In the genomic region with DNA sequence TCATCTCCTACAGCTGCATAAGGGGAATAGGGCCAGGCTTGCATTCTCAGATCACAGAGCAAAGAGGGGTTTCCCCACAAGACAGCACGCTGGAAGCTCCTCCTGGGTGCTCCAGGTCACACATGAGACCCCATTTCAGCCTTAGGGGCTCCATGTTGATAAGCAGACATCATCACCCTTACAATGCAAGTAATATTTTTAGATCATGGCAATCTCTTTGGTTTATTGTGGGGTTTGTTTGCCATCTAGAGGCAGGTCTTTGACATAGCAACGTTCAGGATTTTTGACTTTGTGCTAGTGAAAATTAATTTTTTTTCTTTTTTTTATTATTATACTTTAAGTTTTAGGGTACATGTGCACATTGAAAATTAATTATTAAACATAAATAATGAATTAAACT, we compare ENCODE assay signal across 7 cellular contexts.
DNase-seq lines count a peak whose midpoint lies in the region; ATAC-seq, FAIRE-seq and TF ChIP-seq lines count a peak whose summit lies in the region.
"Not testable (repeated sequence)": the region's sequence is repeated elsewhere in the genome, so short reads cannot be mapped to it uniquely, and the experiment has no call there.

No MANE protein-coding gene starts in this region.

- not testable (repeated sequence) for TF ChIP-seq EP300 in GM12878 (IDR thresholded peaks at IDR 0.05; ENCODE audit: borderline replicate concordance in 1 of 2, control insufficient read depth in 1 of 2, low read depth in 2 of 2, low read length in 2 of 2)

- SMC1A ChIA-PET in GM12878 (lab: Charles Lee; ENCODE audit: uncharacterized antibody, unreplicated experiment) = not testable (repeated sequence)

- not testable (repeated sequence) for H3K9me3 ChIP-seq in IMR-90 (ENCODE audit: control insufficient read depth, insufficient read depth, low read length); GM12878 (replicated peaks; ENCODE audit: control insufficient read depth, insufficient read depth, low read length); kidney (ENCODE audit: control insufficient read depth in 1 of 2, low read length in 2 of 2); small intestine (ENCODE audit: control insufficient read depth, low read depth)

- H4K20me1 ChIP-seq in IMR-90 (ENCODE audit: insufficient read depth, low read length); GM12878 (ENCODE audit: control insufficient read depth, insufficient read depth): not testable (repeated sequence)

- H3K4me2 ChIP-seq in IMR-90 (ENCODE audit: low read depth, low read length); GM12878 (ENCODE audit: control insufficient read depth, insufficient read depth): not testable (repeated sequence)

- not testable (repeated sequence) for H2AK5ac ChIP-seq in IMR-90 (ENCODE audit: low read depth, low read length)

- not testable (repeated sequence) for TF ChIP-seq RAD21 in IMR-90 (IDR thresholded peaks at IDR 0.05; ENCODE audit: low read length); GM12878 (IDR thresholded peaks at IDR 0.05; ENCODE audit: insufficient read depth, low read depth, low read length)

- in situ Hi-C loops in IMR-90 (cut with MboI; ENCODE audit: low sequenced_read_pairs); GM12878 (cut with MboI): not testable (repeated sequence)

- H3K4me1 ChIP-seq in IMR-90 (ENCODE audit: control insufficient read depth, insufficient read depth, low read length); GM12878 (ENCODE audit: control insufficient read depth, insufficient read depth, low read length); kidney (ENCODE audit: control insufficient read depth in 1 of 2, insufficient read depth in 1 of 2, low read depth in 1 of 2, low read length in 2 of 2); small intestine (ENCODE audit: control insufficient read depth in 2 of 2, insufficient read depth in 1 of 2, low read depth in 1 of 2, low read length in 1 of 2): not testable (repeated sequence)

- not testable (repeated sequence) for H3K56ac ChIP-seq in IMR-90 (ENCODE audit: extremely low read depth, insufficient read depth, low read length)

- DNase-seq in CD14-positive monocyte (ENCODE audit: low spot score); IMR-90; GM12878 (ENCODE audit: low read depth, low spot score); glutamatergic neuron; kidney; small intestine: not testable (repeated sequence)

- H3K36me3 ChIP-seq in IMR-90 (ENCODE audit: control insufficient read depth, insufficient read depth, low read length); GM12878 (ENCODE audit: control insufficient read depth in 2 of 2, insufficient read depth in 2 of 2, low read length in 1 of 2); kidney (ENCODE audit: control insufficient read depth in 1 of 2, insufficient read depth in 2 of 2, low read length in 2 of 2); small intestine (ENCODE audit: control insufficient read depth in 2 of 2, insufficient read depth in 2 of 2, low read length in 2 of 2): not testable (repeated sequence)

- dilution Hi-C loops in IMR-90 (cut with HindIII; ENCODE audit: low sequenced_read_pairs, unreplicated experiment) = not testable (repeated sequence)

- not testable (repeated sequence) for H4K5ac ChIP-seq in IMR-90 (ENCODE audit: low read depth, low read length)

- not testable (repeated sequence) for H3K9ac ChIP-seq in IMR-90 (ENCODE audit: low read depth, low read length); GM12878 (ENCODE audit: control insufficient read depth, insufficient read depth, low read length); kidney (ENCODE audit: low read length in 2 of 2)

- intact Hi-C loops in CD14-positive monocyte (cut with micrococcal nuclease); IMR-90 (cut with micrococcal nuclease); GM12878 (cut with micrococcal nuclease; ENCODE audit: unreplicated experiment); kidney (cut with DNase I): not testable (repeated sequence)

- H3K79me2 ChIP-seq in GM12878 (ENCODE audit: control insufficient read depth, insufficient read depth, low read length) = not testable (repeated sequence)

- H4K8ac ChIP-seq in IMR-90 (ENCODE audit: low read depth in 2 of 2, low read length in 2 of 2) = not testable (repeated sequence)

- H2BK15ac ChIP-seq in IMR-90 (ENCODE audit: low read depth, low read length) = not testable (repeated sequence)

- not testable (repeated sequence) for H3K14ac ChIP-seq in IMR-90 (replicated peaks; ENCODE audit: low read depth, low read length)

- TF ChIP-seq POLR2A in IMR-90 (IDR thresholded peaks at IDR 0.05; ENCODE audit: low read depth, low read length); GM12878 (IDR thresholded peaks at IDR 0.05; ENCODE audit: low read depth, low read length): not testable (repeated sequence)

- H3K18ac ChIP-seq in IMR-90 (ENCODE audit: low read depth, low read length) = not testable (repeated sequence)

- H3K4ac ChIP-seq in IMR-90 (ENCODE audit: low read depth, low read length) = not testable (repeated sequence)

- H3K27me3 ChIP-seq in IMR-90 (ENCODE audit: control insufficient read depth, insufficient read depth, low read length); GM12878 (replicated peaks in 1 of 2; ENCODE audit: control insufficient read depth in 2 of 2, insufficient read depth in 2 of 2, low read length in 1 of 2); small intestine (ENCODE audit: control insufficient read depth in 2 of 2, insufficient read depth in 2 of 2, low read length in 2 of 2): not testable (repeated sequence)

- BruUV-seq in IMR-90 (replicated peaks; lab: Mats Ljungman, UMichigan); GM12878 (replicated peaks; lab: Mats Ljungman, UMichigan): not testable (repeated sequence)

- POLR2A ChIA-PET in IMR-90 (lab: Charles Lee; ENCODE audit: unreplicated experiment); GM12878 (lab: Charles Lee): not testable (repeated sequence)

- H3K9me3 Mint-ChIP-seq in CD14-positive monocyte; glutamatergic neuron (ENCODE audit: unreplicated experiment): not testable (repeated sequence)

- not testable (repeated sequence) for H3K23ac ChIP-seq in IMR-90 (ENCODE audit: low read depth, low read length)

- not testable (repeated sequence) for H4K91ac ChIP-seq in IMR-90 (ENCODE audit: insufficient read depth, low read depth, low read length)

- CTCF ChIA-PET in IMR-90 (lab: Yijun Ruan, JAX); GM12878 (lab: Yijun Ruan, JAX): not testable (repeated sequence)

- H2BK20ac ChIP-seq in IMR-90 (ENCODE audit: low read depth, low read length) = not testable (repeated sequence)

- not testable (repeated sequence) for H3K27ac ChIP-seq in IMR-90 (ENCODE audit: insufficient read depth, low read length); GM12878 (ENCODE audit: control insufficient read depth, insufficient read depth); kidney (ENCODE audit: low read depth in 2 of 2, low read length in 2 of 2); small intestine (ENCODE audit: low read depth in 1 of 2, low read length in 1 of 2)

- not testable (repeated sequence) for H3K27me3 Mint-ChIP-seq in CD14-positive monocyte (ENCODE audit: low read depth in 3 of 3); glutamatergic neuron (ENCODE audit: unreplicated experiment)

- H2AFZ ChIP-seq in IMR-90 (replicated peaks; ENCODE audit: low read length, poor library complexity); GM12878 (ENCODE audit: control insufficient read depth, low read depth, low read length): not testable (repeated sequence)

- H3K4me3 ChIP-seq in IMR-90 (ENCODE audit: insufficient read depth, low read depth, low read length); GM12878; kidney (ENCODE audit: low read length in 2 of 2); small intestine (ENCODE audit: low read depth in 1 of 2, low read length in 2 of 2): not testable (repeated sequence)

- not testable (repeated sequence) for H3K4me3 Mint-ChIP-seq in CD14-positive monocyte; glutamatergic neuron (ENCODE audit: unreplicated experiment)

- H3K27ac Mint-ChIP-seq in CD14-positive monocyte; glutamatergic neuron (ENCODE audit: unreplicated experiment): not testable (repeated sequence)

- peak; percentile 12 for TF ChIP-seq CTCF in CD14-positive monocyte (IDR thresholded peaks at IDR 0.05)
- TF ChIP-seq CTCF in IMR-90 (conservative IDR thresholded peaks at IDR 0.05; ENCODE audit: low read depth, low read length); GM12878 (IDR thresholded peaks at IDR 0.05 in 2 of 3, conservative IDR thresholded peaks at IDR 0.05 in 1 of 3; ENCODE audit: control insufficient read depth in 2 of 3, extremely low read depth in 1 of 3, insufficient read depth in 1 of 3, low read depth in 3 of 3, low read length in 3 of 3); kidney (IDR thresholded peaks at IDR 0.05; ENCODE audit: borderline replicate concordance, extremely low read depth, insufficient read depth): not testable (repeated sequence)
- TF ChIP-seq CTCF in glutamatergic neuron (IDR thresholded peaks at IDR 0.05; ENCODE audit: partially characterized antibody, unreplicated experiment) = peak; percentile 31

- not testable (repeated sequence) for H3K4me1 Mint-ChIP-seq in CD14-positive monocyte; glutamatergic neuron (ENCODE audit: low read depth, unreplicated experiment)

- H2BK120ac ChIP-seq in IMR-90 (ENCODE audit: low read depth, low read length) = not testable (repeated sequence)

- not testable (repeated sequence) for H2AK9ac ChIP-seq in IMR-90 (replicated peaks; ENCODE audit: low read depth, low read length, poor library complexity)

- H2BK5ac ChIP-seq in IMR-90 (ENCODE audit: low read depth, low read length, poor library complexity, severe bottlenecking) = not testable (repeated sequence)

- not testable (repeated sequence) for H3K79me1 ChIP-seq in IMR-90 (ENCODE audit: low read depth in 1 of 2, low read length in 2 of 2)

- H3K9me1 ChIP-seq in IMR-90 (ENCODE audit: insufficient read depth, low read length) = not testable (repeated sequence)

- H3K36me3 Mint-ChIP-seq in CD14-positive monocyte; glutamatergic neuron (ENCODE audit: unreplicated experiment): not testable (repeated sequence)

- WGBS in IMR-90 (ENCODE audit: extremely low coverage in 2 of 2, insufficient read length in 1 of 2), 2 experiments = no CpG with 5 or more reads among the region's 2 CpGs
- 0% methylated on average over 1 of the region's 2 CpGs for WGBS in GM12878 (ENCODE audit: insufficient coverage, insufficient replicate concordance, low lambda C conversion rate, missing lambda C conversion rate)
- WGBS in small intestine, 3 donors = 0% methylated on average over 1 of the region's 2 CpGs

- ATAC-seq in GM18867 (IDR thresholded peaks at IDR 0.05; ENCODE audit: unreplicated experiment) (peak; percentile 62), IMR-90 (ENCODE audit: low read depth) (peak; percentile 57), GM12878 (peak; percentile 51)

- FAIRE-seq in GM12878 (lab: Jason Lieb, UNC) (peak; percentile 73), kidney (lab: Jason Lieb, UNC) (peak; percentile 87), small intestine (lab: Jason Lieb, UNC) (peak; percentile 88)

- RAD21 ChIA-PET in GM12878 (lab: Charles Lee; ENCODE audit: unreplicated experiment) = not testable (repeated sequence)
